11 cellular contexts compared by ENCODE assay signal in genomic region chr11:19595840-19596751, GRCh38.
DNase-seq lines count a peak whose midpoint lies in the region; ATAC-seq, FAIRE-seq and TF ChIP-seq lines count a peak whose summit lies in the region.
"Had no signal": no experiment of that assay in that cellular context is flagged by ENCODE, and none has a peak within 500 bp of the region (broad histone marks: within the 10 kb centered on the region; RNA-seq: fewer than 3 reads in every experiment).

No MANE protein-coding gene starts in this region.

- H3K9ac ChIP-seq in PC-3 (ENCODE audit: low read length): peak overlapping the region; percentile 81

- H3K36me3 ChIP-seq in PC-3 (ENCODE audit: low read depth, low read length): no peaks in the 10 kb centered on the region
- H3K36me3 ChIP-seq in mesodermal cell (ENCODE audit: control insufficient read depth, insufficient read depth, low read length): no peaks in the 10 kb centered on the region

- H3K4me1 ChIP-seq in PC-3 (ENCODE audit: insufficient read depth, low read length) (peaks cover 39% of the 10 kb centered on the region), mesodermal cell (ENCODE audit: control insufficient read depth, insufficient read depth, low read length, poor library complexity, severe bottlenecking) (peaks cover 17% of the 10 kb centered on the region)
- H3K4me1 ChIP-seq: testis had no signal

- H3K9me3 ChIP-seq in PC-3 (ENCODE audit: low read length): no peaks in the 10 kb centered on the region; the same call in 1 of the 2 replicates
- no peaks in the 10 kb centered on the region for H3K9me3 ChIP-seq in mesodermal cell (ENCODE audit: control insufficient read depth, low read length)
- H3K9me3 ChIP-seq: testis had no signal

- no peaks in the 10 kb centered on the region for H3K27me3 ChIP-seq in PC-3 (ENCODE audit: low read length)
- H3K27me3 ChIP-seq: testis had no signal

- H3K4me2 ChIP-seq in PC-3 (ENCODE audit: low read length): peak overlapping the region; percentile 76

- no peak for TF ChIP-seq CTCF in PC-3 (conservative IDR thresholded peaks at IDR 0.05; ENCODE audit: low read depth, low read length)

- 82 to 91% methylated on average over 8 to 11 of the region's 12 CpGs for WGBS in mesodermal cell (ENCODE audit: insufficient coverage in 2 of 2), 2 experiments

- H2AFZ ChIP-seq in PC-3 (ENCODE audit: low read length): peak overlapping the region; percentile 87

- CTCF ChIA-PET in PC-3 (lab: Charles Lee): interaction anchor here (0.6 kb wide), 1 partner anchor 72 kb away, joined by 13 read pairs; no protein-coding TSS in a partner anchor

- H3K79me2 ChIP-seq in PC-3 (ENCODE audit: low read length): no peaks in the 10 kb centered on the region

- H3K9me2 ChIP-seq in PC-3 (replicated peaks; ENCODE audit: low read length): no peaks in the 10 kb centered on the region

- H3K27ac ChIP-seq in PC-3 (ENCODE audit: low read length) (peak overlapping the region; percentile 98), mesodermal cell (ENCODE audit: low read depth, low read length, severe bottlenecking) (peak overlapping the region; percentile 60)
- H3K27ac ChIP-seq: testis had no signal

- peak; percentile 92 for DNase-seq in PC-3
- peak; percentile 55 for DNase-seq in epidermal melanocyte (ENCODE audit: insufficient read length, low spot score)
- peak; percentile 52 for DNase-seq in urothelium cell line (ENCODE audit: low spot score)
- no peak for DNase-seq in NCI-H1417 treated with DMSO at 0.1 percent for 48 hours (lab: John Stamatoyannopoulos, UW)
- DNase-seq in pons (ENCODE audit: low spot score): no peak
- no peak for DNase-seq in AML-193 (lab: John Stamatoyannopoulos, UW)
- DNase-seq: activated CD4-positive, alpha-beta T cell treated with anti-CD3 and anti-CD28 coated beads, Interleukin-2, amount 10 ng/mL, durations not matched to agents 24 days and 14 days; NCI-H510A treated with DMSO at 0.1 percent for 48 hours; testis had no signal

- no peak for FAIRE-seq in urothelium cell line (lab: Jason Lieb, UNC)

- H3F3A ChIP-seq in PC-3 (ENCODE audit: low read length, unreplicated experiment): peaks cover 3% of the 10 kb centered on the region

- POLR2A ChIA-PET in PC-3 (lab: Charles Lee; ENCODE audit: unreplicated experiment): no interaction called here

- peak overlapping the region; percentile 31; the same call in 1 of the 2 replicates for H3K4me3 ChIP-seq in PC-3 (ENCODE audit: low read length)
- no peak overlapping the region for H3K4me3 ChIP-seq in mesodermal cell (ENCODE audit: extremely low read depth, insufficient read depth, low read length, poor library complexity, severe bottlenecking)
- H3K4me3 ChIP-seq: testis had no signal

- peak; percentile 87 for ATAC-seq in PC-3
- no peak for ATAC-seq in GM19324 (IDR thresholded peaks at IDR 0.05; ENCODE audit: low FRiP score, unreplicated experiment)

- no peaks in the 10 kb centered on the region for H4K20me1 ChIP-seq in PC-3 (ENCODE audit: low read length)

- intact Hi-C loops in PC-3 (cut with micrococcal nuclease): loop anchor here (1.0 to 5.0 kb wide), 6 partner anchors 18 to 130 kb away; no protein-coding TSS in a partner anchor

- TSS peak; percentile 78 for BruUV-seq in PC-3 (replicated peaks; lab: Mats Ljungman, UMichigan)

Comparison
In these comparisons a context has a peak if more than half of its experiments do, and no peak if none do; other contexts are left out.
1. DNase-seq: peak in PC-3 (single experiment), epidermal melanocyte (single experiment) and urothelium cell line (single experiment); none in NCI-H1417 treated with DMSO at 0.1 percent for 48 hours (single experiment), pons (single experiment) and AML-193 (0 of 2).